In genomic region chr10:17644485-17644964, GRCh38 we compare ENCODE assay signal across 8 cellular contexts. TPM values are rescaled to one million over a fixed set of nuclear protein-coding genes. Genes with fewer than 3 reads are reported as not detected.
DNase-seq lines count a peak whose midpoint lies in the region; ATAC-seq and TF ChIP-seq lines count a peak whose summit lies in the region.

No MANE protein-coding gene starts in this region.

- H3K4me1 Mint-ChIP-seq in activated CD4-positive, alpha-beta memory T cell treated with anti-CD3 and anti-CD28 coated beads for 36 hours (ENCODE audit: low read depth): peaks cover 57% of the 10 kb centered on the region
- peaks cover 12% of the 10 kb centered on the region for H3K4me1 Mint-ChIP-seq in glutamatergic neuron (ENCODE audit: low read depth, unreplicated experiment)

- CTCF ChIA-PET in activated CD4-positive, alpha-beta memory T cell treated with anti-CD3 and anti-CD28 coated beads for 36 hours (lab: Charles Lee): interaction anchor here (1.0 to 2.0 kb wide), 8 partner anchors 25 to 268 kb away, joined by 3 to 8 read pairs (median 4); partner anchors contain the start of gene HACD1

- TF ChIP-seq CTCF in glutamatergic neuron (IDR thresholded peaks at IDR 0.05; ENCODE audit: partially characterized antibody, unreplicated experiment): no peak
- TF ChIP-seq CTCF in prostate gland (IDR thresholded peaks at IDR 0.05): no peak

- no peaks in the 10 kb centered on the region for H3K27me3 Mint-ChIP-seq in activated CD4-positive, alpha-beta memory T cell treated with anti-CD3 and anti-CD28 coated beads for 36 hours
- peaks cover 10% of the 10 kb centered on the region for H3K27me3 Mint-ChIP-seq in glutamatergic neuron (ENCODE audit: unreplicated experiment)

- H3K36me3 ChIP-seq in HUES48 (ENCODE audit: control insufficient read depth, insufficient read depth, low read length) (no peaks in the 10 kb centered on the region), prostate gland (no peaks in the 10 kb centered on the region)

- H3K27ac ChIP-seq in HUES48 (ENCODE audit: low read depth, low read length) (peak overlapping the region; percentile 99), prostate gland (peak overlapping the region; percentile 96 to 97)

- H3K4me3 Mint-ChIP-seq in activated CD4-positive, alpha-beta memory T cell treated with anti-CD3 and anti-CD28 coated beads for 36 hours: peak overlapping the region; percentile 95
- peak overlapping the region; percentile 99 for H3K4me3 Mint-ChIP-seq in glutamatergic neuron (ENCODE audit: unreplicated experiment)

- POLR2A ChIA-PET in activated CD4-positive, alpha-beta memory T cell treated with anti-CD3 and anti-CD28 coated beads for 36 hours (lab: Charles Lee): interaction anchor here (0.7 to 2.0 kb wide), 10 partner anchors 13 to 1014 kb away, joined by 3 to 10 read pairs (median 4); partner anchors contain the start of gene RSU1

- intact Hi-C loops in activated CD4-positive, alpha-beta memory T cell treated with anti-CD3 and anti-CD28 coated beads for 36 hours (cut with micrococcal nuclease): loop anchor here (1.0 to 5.0 kb wide), 7 partner anchors 27 to 1015 kb away; partner anchors contain the start of genes ARL5B, HACD1, RSU1 and ST8SIA6
- intact Hi-C loops in prostate gland (cut with DNase I): no loop called here

- H3K9me3 Mint-ChIP-seq in activated CD4-positive, alpha-beta memory T cell treated with anti-CD3 and anti-CD28 coated beads for 36 hours: peaks cover 3% of the 10 kb centered on the region
- peaks cover 12% of the 10 kb centered on the region for H3K9me3 Mint-ChIP-seq in glutamatergic neuron (ENCODE audit: unreplicated experiment)

- H3K4me3 ChIP-seq in HUES48 (ENCODE audit: low read depth, low read length) (peak overlapping the region; percentile 88), prostate gland (peak overlapping the region; percentile 59 to 63)

- peak overlapping the region; percentile 95 for H3K9ac ChIP-seq in HUES48 (ENCODE audit: low read depth, low read length)

- peaks cover 19% of the 10 kb centered on the region for H3K36me3 Mint-ChIP-seq in activated CD4-positive, alpha-beta memory T cell treated with anti-CD3 and anti-CD28 coated beads for 36 hours
- no peaks in the 10 kb centered on the region for H3K36me3 Mint-ChIP-seq in glutamatergic neuron (ENCODE audit: unreplicated experiment)

- ATAC-seq in GM21447 (IDR thresholded peaks at IDR 0.05; ENCODE audit: unreplicated experiment): peak; percentile 40

- H3K27me3 ChIP-seq in HUES48 (ENCODE audit: control insufficient read depth, insufficient read depth, low read length): no peaks in the 10 kb centered on the region
- no peaks in the 10 kb centered on the region for H3K27me3 ChIP-seq in prostate gland (replicated peaks; ENCODE audit: insufficient read depth)

- DNase-seq in EL (peak; percentile 39), glutamatergic neuron (peak; percentile 59), prostate gland (ENCODE audit: low spot score) (no peak), occipital lobe (lab: John Stamatoyannopoulos, UW) (no peak), NCI-H187 treated with DMSO at 0.1 percent for 48 hours (lab: John Stamatoyannopoulos, UW) (no peak)
- no peak for DNase-seq in activated CD4-positive, alpha-beta memory T cell treated with anti-CD3 and anti-CD28 coated beads for 36 hours

- under 1% methylated on average over 9 of the region's 9 CpGs for WGBS in prostate gland

- peak overlapping the region; percentile 99 for H3K27ac Mint-ChIP-seq in activated CD4-positive, alpha-beta memory T cell treated with anti-CD3 and anti-CD28 coated beads for 36 hours
- peak overlapping the region; percentile 99 for H3K27ac Mint-ChIP-seq in glutamatergic neuron (ENCODE audit: unreplicated experiment)

- H3K9me3 ChIP-seq in HUES48 (ENCODE audit: control insufficient read depth, insufficient read depth, low read length) (no peaks in the 10 kb centered on the region), prostate gland (no peaks in the 10 kb centered on the region)

- H3K4me1 ChIP-seq in HUES48 (ENCODE audit: control insufficient read depth, insufficient read depth, low read length): peaks cover 7% of the 10 kb centered on the region
- H3K4me1 ChIP-seq in prostate gland (replicated peaks): no peaks in the 10 kb centered on the region

- no peak for TF ChIP-seq POLR2A in prostate gland (IDR thresholded peaks at IDR 0.05)

RNA-seq across cellular contexts. Expression of gene STAM, which starts 0.6 kb away (rescaled TPM):
- total RNA-seq in activated CD4-positive, alpha-beta memory T cell treated with anti-CD3 and anti-CD28 coated beads for 36 hours: 10 to 100 TPM; 24.5 to 29.9 TPM
- total RNA-seq in glutamatergic neuron (ENCODE audit: unreplicated experiment): 81.0 TPM
- 10 to 100 TPM; 18.2 to 40.0 TPM for total RNA-seq in prostate gland
- 34.8 TPM for total RNA-seq in occipital lobe

RNA-seq across cellular contexts. Expression of gene HACD1, which starts 27.4 kb away (rescaled TPM):
- total RNA-seq in activated CD4-positive, alpha-beta memory T cell treated with anti-CD3 and anti-CD28 coated beads for 36 hours: 1 to 10 TPM; 3.3 to 4.1 TPM
- total RNA-seq in glutamatergic neuron (ENCODE audit: unreplicated experiment) (5.4 TPM), prostate gland (10 to 100 TPM; 12.1 to 35.3 TPM), occipital lobe (18.7 TPM)

Comparison
In these comparisons a context has a peak if more than half of its experiments do, and no peak if none do; other contexts are left out.
1. DNase-seq: peak in EL (single experiment) and glutamatergic neuron (single experiment); none in activated CD4-positive, alpha-beta memory T cell treated with anti-CD3 and anti-CD28 coated beads for 36 hours (single experiment), prostate gland (single experiment), occipital lobe (single experiment) and NCI-H187 treated with DMSO at 0.1 percent for 48 hours (single experiment).